1 cellular context compared by ENCODE assay signal in the genomic region with DNA sequence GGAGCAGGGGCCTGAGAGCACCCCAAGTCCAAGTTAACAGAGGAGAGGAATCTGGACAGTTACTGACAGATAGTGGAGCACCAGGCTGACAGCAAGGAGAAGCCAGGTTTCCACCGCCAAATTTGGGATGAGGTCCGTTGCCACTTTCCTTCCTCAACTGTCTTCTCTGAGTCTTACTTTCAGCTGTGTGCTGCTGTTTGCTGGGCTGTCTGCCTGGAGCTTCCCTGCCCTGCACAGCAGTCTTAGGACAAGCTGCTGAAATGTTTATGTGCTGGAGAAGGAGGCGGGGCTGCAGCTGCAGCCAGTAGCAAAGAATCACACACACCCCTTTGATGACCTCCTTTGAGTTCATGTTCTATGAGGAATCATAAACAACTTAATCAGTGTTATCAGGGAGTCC.
TF ChIP-seq lines count a peak whose summit lies in the region.

No MANE protein-coding gene starts in this region.

TF ChIP-seq in HEK293, 187 proteins besides CTCF, POLR2A, EP300 and RAD21 (continued from another document):
- TF ChIP-seq, protein P1, sequence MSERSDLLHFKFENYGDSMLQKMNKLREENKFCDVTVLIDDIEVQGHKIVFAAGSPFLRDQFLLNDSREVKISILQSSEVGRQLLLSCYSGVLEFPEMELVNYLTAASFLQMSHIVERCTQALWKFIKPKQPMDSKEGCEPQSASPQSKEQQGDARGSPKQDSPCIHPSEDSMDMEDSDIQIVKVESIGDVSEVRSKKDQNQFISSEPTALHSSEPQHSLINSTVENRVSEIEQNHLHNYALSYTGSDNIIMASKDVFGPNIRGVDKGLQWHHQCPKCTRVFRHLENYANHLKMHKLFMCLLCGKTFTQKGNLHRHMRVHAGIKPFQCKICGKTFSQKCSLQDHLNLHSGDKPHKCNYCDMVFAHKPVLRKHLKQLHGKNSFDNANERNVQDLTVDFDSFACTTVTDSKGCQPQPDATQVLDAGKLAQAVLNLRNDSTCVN (tag by site-specific recombination; optimal IDR thresholded peaks at IDR 0.05): no peak
